20 cellular contexts compared by ENCODE assay signal in the genomic region with DNA sequence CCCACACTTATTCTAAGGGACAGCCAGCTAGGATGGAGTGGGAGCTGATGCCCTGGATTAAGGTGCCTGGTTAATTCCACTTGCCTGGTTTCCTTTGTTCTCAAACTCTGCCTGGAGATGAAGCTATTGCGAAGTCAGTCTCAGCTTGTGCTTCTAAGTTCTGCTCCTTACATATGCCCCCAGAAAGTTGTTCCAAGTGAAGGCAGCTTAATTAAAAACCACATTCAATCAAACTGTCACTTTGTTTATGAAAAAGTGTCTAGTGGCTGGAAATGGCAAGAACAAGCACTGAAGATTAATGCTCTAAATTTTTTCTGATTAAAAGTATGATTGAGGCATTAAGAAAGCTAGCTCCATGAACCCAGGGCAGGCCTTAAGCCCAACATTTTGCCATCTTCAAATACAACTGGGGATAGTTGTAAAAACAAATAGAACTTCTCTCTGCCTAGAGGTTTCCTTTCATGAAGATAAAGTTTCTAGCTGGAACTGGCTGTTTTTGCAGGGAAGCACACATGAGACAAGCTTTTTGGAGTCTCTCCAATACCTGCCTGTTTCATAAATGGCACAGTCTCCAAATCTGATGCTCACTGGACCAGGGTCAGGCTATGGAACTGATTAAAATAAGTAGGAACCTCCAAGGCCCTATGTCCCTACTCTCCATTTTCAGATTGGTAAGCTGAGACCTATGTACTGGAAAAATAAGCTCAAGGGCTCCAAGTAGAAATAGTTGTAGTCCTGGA.
A peak's percentile ranks its signal among the peaks of the same experiment; 100 is the strongest.
DNase-seq lines count a peak whose midpoint lies in the region; ATAC-seq and TF ChIP-seq lines count a peak whose summit lies in the region.
"Had no signal": no experiment of that assay in that cellular context is flagged by ENCODE, and none has a peak within 500 bp of the region (broad histone marks: within the 10 kb centered on the region; RNA-seq: fewer than 3 reads in every experiment).

No MANE protein-coding gene starts in this region.

- no peaks in the 10 kb centered on the region for H3K27me3 ChIP-seq in rectal smooth muscle tissue (ENCODE audit: control insufficient read depth, insufficient read depth, low read length)
- H3K27me3 ChIP-seq in brain microvascular endothelial cell (replicated peaks): no peaks in the 10 kb centered on the region

- H3K27ac ChIP-seq in VCaP (peak overlapping the region; percentile 74), rectal smooth muscle tissue (ENCODE audit: low read depth, low read length) (peak overlapping the region; percentile 33), brain microvascular endothelial cell (no peak overlapping the region)

- no peaks in the 10 kb centered on the region for H3K4me1 Mint-ChIP-seq in endothelial cell (ENCODE audit: unreplicated experiment)
- H3K4me1 Mint-ChIP-seq: activated CD4-positive, alpha-beta memory T cell treated with anti-CD3 and anti-CD28 coated beads, Interleukin-2, amount 10 ng/mL, durations not matched to agents 7 days and 5 days; CD14-positive monocyte had no signal

- no peak for ATAC-seq in HG02973 (IDR thresholded peaks at IDR 0.05; ENCODE audit: unreplicated experiment)
- ATAC-seq: WTC11 had no signal

- peaks cover 22% of the 10 kb centered on the region for H3K4me1 ChIP-seq in rectal smooth muscle tissue (ENCODE audit: control insufficient read depth, insufficient read depth, low read length)

- no peaks in the 10 kb centered on the region for H3K36me3 Mint-ChIP-seq in endothelial cell (ENCODE audit: low read depth, unreplicated experiment)
- H3K36me3 Mint-ChIP-seq: CD14-positive monocyte had no signal

- no peaks in the 10 kb centered on the region for H3K36me3 ChIP-seq in rectal smooth muscle tissue (ENCODE audit: control insufficient read depth, insufficient read depth, low read length)
- H3K36me3 ChIP-seq in brain microvascular endothelial cell (replicated peaks): no peaks in the 10 kb centered on the region

- H3K9me3 Mint-ChIP-seq in endothelial cell (ENCODE audit: unreplicated experiment): no peaks in the 10 kb centered on the region

- in situ Hi-C loops in brain microvascular endothelial cell (cut with HindIII; ENCODE audit: low pct_ligation_motif_present, low sequenced_read_pairs): no loop called here

- no peaks in the 10 kb centered on the region for H3K27me3 Mint-ChIP-seq in endothelial cell (ENCODE audit: unreplicated experiment)
- H3K27me3 Mint-ChIP-seq: activated CD4-positive, alpha-beta memory T cell treated with anti-CD3 and anti-CD28 coated beads, Interleukin-2, amount 10 ng/mL, durations not matched to agents 7 days and 5 days had no signal

- H3K4me3 ChIP-seq in rectal smooth muscle tissue (ENCODE audit: low read length) (no peak overlapping the region), brain microvascular endothelial cell (ENCODE audit: low read depth, low read length) (no peak overlapping the region)

- no peak overlapping the region for H3K9ac ChIP-seq in rectal smooth muscle tissue (ENCODE audit: low read length)

- no peak overlapping the region for H3K4me3 Mint-ChIP-seq in endothelial cell (ENCODE audit: unreplicated experiment)
- H3K4me3 Mint-ChIP-seq: activated CD4-positive, alpha-beta memory T cell treated with anti-CD3 and anti-CD28 coated beads, Interleukin-2, amount 10 ng/mL, durations not matched to agents 7 days and 5 days; CD14-positive monocyte; WTC11 had no signal

- TF ChIP-seq CTCF in VCaP (conservative IDR thresholded peaks at IDR 0.05) (no peak), endothelial cell (IDR thresholded peaks at IDR 0.05; ENCODE audit: unreplicated experiment) (no peak), brain microvascular endothelial cell (IDR thresholded peaks at IDR 0.05; ENCODE audit: low read depth, low read length, missing control alignments) (no peak)

- peak; percentile 27 for DNase-seq in Ammon's horn (ENCODE audit: low spot score)
- DNase-seq in endothelial cell (ENCODE audit: low spot score): no peak
- DNase-seq in brain microvascular endothelial cell: no peak
- DNase-seq in SIG-M5 (lab: John Stamatoyannopoulos, UW): no peak
- DNase-seq in stimulated activated naive CD4-positive, alpha-beta T cell treated with Interleukin-2 at 50 U/mL for 16 hours (lab: John Stamatoyannopoulos, UW): no peak
- DNase-seq: activated CD4-positive, alpha-beta memory T cell treated with anti-CD3 and anti-CD28 coated beads, Interleukin-2, amount 10 ng/mL, durations not matched to agents 7 days and 5 days; activated naive CD4-positive, alpha-beta T cell treated with Interleukin-2 at 50 U/mL for 16 hours; activated T-cell treated with anti-CD3 and anti-CD28 coated beads, Interleukin-2, amount 50 U/mL, for 1 hour; aorta; HCEC 1CT; left ventricle myocardium superior; NCI-H1417; NCI-H748 treated with DMSO at 0.1 percent for 48 hours; stimulated activated CD4-positive, alpha-beta T cell treated with anti-CD3 and anti-CD28 coated beads, Interleukin-1b, Interleukin-23, amount 100 ng/mL, for 48 hours; stimulated activated naive CD4-positive, alpha-beta T cell had no signal

- peak overlapping the region; percentile 25 for H3K27ac Mint-ChIP-seq in endothelial cell (ENCODE audit: unreplicated experiment)
- H3K27ac Mint-ChIP-seq: activated CD4-positive, alpha-beta memory T cell treated with anti-CD3 and anti-CD28 coated beads, Interleukin-2, amount 10 ng/mL, durations not matched to agents 7 days and 5 days; CD14-positive monocyte; WTC11 had no signal
